ENCODE assay signal across 26 cellular contexts in genomic region chr14:90836692-90837063, GRCh38. TPM values are rescaled to one million over a fixed set of nuclear protein-coding genes. Genes with fewer than 3 reads are reported as not detected.
DNase-seq lines count a peak whose midpoint lies in the region; ATAC-seq and TF ChIP-seq lines count a peak whose summit lies in the region.
"Had no signal": no experiment of that assay in that cellular context is flagged by ENCODE, and none has a peak within 500 bp of the region (broad histone marks: within the 10 kb centered on the region; RNA-seq: fewer than 3 reads in every experiment).

No MANE protein-coding gene starts in this region.

- H3K27me3 Mint-ChIP-seq in T-helper 2 cell treated with Interferon-gamma antibody and Interleukin-4, amounts not matched to agents 5 μg/mL and 100 μg/mL, for 36 hours (ENCODE audit: low read depth) = peaks cover 6% of the 10 kb centered on the region
- H3K27me3 Mint-ChIP-seq in CD14-positive monocyte (ENCODE audit: low read depth in 3 of 3) (peaks cover 3 to 6% (median 4%) of the 10 kb centered on the region in 3 donors), chondrocyte (ENCODE audit: low read depth) (peaks cover 1% of the 10 kb centered on the region)
- H3K27me3 Mint-ChIP-seq: IgD-negative memory B cell, type B pancreatic cell had no signal

- no peaks in the 10 kb centered on the region for H3K36me3 Mint-ChIP-seq in T-helper 2 cell treated with Interferon-gamma antibody and Interleukin-4, amounts not matched to agents 5 μg/mL and 100 μg/mL, for 36 hours (ENCODE audit: low read depth)
- no peaks in the 10 kb centered on the region for H3K36me3 Mint-ChIP-seq in CD14-positive monocyte
- no peaks in the 10 kb centered on the region for H3K36me3 Mint-ChIP-seq in chondrocyte (ENCODE audit: low read depth)
- H3K36me3 Mint-ChIP-seq: activated naive CD8-positive, alpha-beta T cell treated with anti-CD3 and anti-CD28 coated beads for 36 hours; CD4-positive, CD25-positive, alpha-beta regulatory T cell; mesothelial cell of epicardium; naive B cell; type B pancreatic cell had no signal

- DNase-seq in T-helper 2 cell treated with Interferon-gamma antibody and Interleukin-4, amounts not matched to agents 5 μg/mL and 100 μg/mL, for 36 hours (ENCODE audit: low spot score) = no peak
- DNase-seq in T-helper 2 cell (no peak), CD14-positive monocyte (ENCODE audit: low spot score) (no peak), chondrocyte (ENCODE audit: low spot score) (peak; percentile 44), posterior vena cava (ENCODE audit: low spot score) (peak; percentile 16), HPDE6-E6E7 (ENCODE audit: extremely low spot score) (no peak), OCI-M1 (lab: John Stamatoyannopoulos, UW) (no peak)
- DNase-seq: 8988T; activated CD8-positive, alpha-beta memory T cell treated with anti-CD3 and anti-CD28 coated beads, Interleukin-2, amount 50 U/mL, for 48 hours; activated gamma-delta T cell; cortex of kidney; DMS79 treated with DMSO at 0.1 percent for 48 hours; endodermal cell; GDM1; glutamatergic neuron; left ventricle myocardium inferior; naive B cell; NCI-H146; SHP77 treated with DMSO at 0.1 percent for 48 hours; stimulated activated CD4-positive, alpha-beta T cell treated with anti-CD3 and anti-CD28 coated beads, Interleukin-4, amount 100 ng/mL, for 1 hour had no signal

- no peak for ATAC-seq in HG03108 (IDR thresholded peaks at IDR 0.05; ENCODE audit: unreplicated experiment)

- peaks cover 21% of the 10 kb centered on the region for H3K4me1 Mint-ChIP-seq in T-helper 2 cell treated with Interferon-gamma antibody and Interleukin-4, amounts not matched to agents 5 μg/mL and 100 μg/mL, for 36 hours (ENCODE audit: low read depth)
- H3K4me1 Mint-ChIP-seq in CD14-positive monocyte (peaks cover 20% of the 10 kb centered on the region), chondrocyte (ENCODE audit: low read depth) (peaks cover 8% of the 10 kb centered on the region)
- H3K4me1 Mint-ChIP-seq: endodermal cell had no signal

- peak overlapping the region; percentile 67 for H3K27ac Mint-ChIP-seq in T-helper 2 cell treated with Interferon-gamma antibody and Interleukin-4, amounts not matched to agents 5 μg/mL and 100 μg/mL, for 36 hours
- peak overlapping the region in 2 of 7 donors; percentile 32 to 64 for H3K27ac Mint-ChIP-seq in CD14-positive monocyte
- no peak overlapping the region for H3K27ac Mint-ChIP-seq in chondrocyte (ENCODE audit: unreplicated experiment)
- H3K27ac Mint-ChIP-seq: activated naive CD8-positive, alpha-beta T cell treated with anti-CD3 and anti-CD28 coated beads for 36 hours; CD4-positive, CD25-positive, alpha-beta regulatory T cell; endodermal cell; mesothelial cell of epicardium; type B pancreatic cell had no signal

- no peaks in the 10 kb centered on the region for H3K9me3 Mint-ChIP-seq in T-helper 2 cell treated with Interferon-gamma antibody and Interleukin-4, amounts not matched to agents 5 μg/mL and 100 μg/mL, for 36 hours
- peaks cover 0 to 4% (median 2%) of the 10 kb centered on the region in 7 donors for H3K9me3 Mint-ChIP-seq in CD14-positive monocyte
- H3K9me3 Mint-ChIP-seq in chondrocyte (ENCODE audit: low read depth) = no peaks in the 10 kb centered on the region
- H3K9me3 Mint-ChIP-seq: activated naive CD8-positive, alpha-beta T cell treated with anti-CD3 and anti-CD28 coated beads for 36 hours; CD4-positive, CD25-positive, alpha-beta regulatory T cell; type B pancreatic cell had no signal

- peak overlapping the region; percentile 69 for H3K4me3 Mint-ChIP-seq in T-helper 2 cell treated with Interferon-gamma antibody and Interleukin-4, amounts not matched to agents 5 μg/mL and 100 μg/mL, for 36 hours
- H3K4me3 Mint-ChIP-seq in CD14-positive monocyte = peak overlapping the region; percentile 6 to 46
- no peak overlapping the region for H3K4me3 Mint-ChIP-seq in chondrocyte (ENCODE audit: unreplicated experiment)
- H3K4me3 Mint-ChIP-seq: activated naive CD8-positive, alpha-beta T cell treated with anti-CD3 and anti-CD28 coated beads for 36 hours; endodermal cell; mesothelial cell of epicardium; naive B cell; type B pancreatic cell had no signal

- no peak for TF ChIP-seq CTCF in CD14-positive monocyte (IDR thresholded peaks at IDR 0.05)
- no peak for TF ChIP-seq CTCF in chondrocyte (IDR thresholded peaks at IDR 0.05)

- intact Hi-C loops in CD14-positive monocyte (cut with micrococcal nuclease) (no loop called here), posterior vena cava (cut with DNase I) (no loop called here)

RNA-seq across cellular contexts. Expression of gene TTC7B, which starts 20.4 kb away (rescaled TPM):
- 1 to 10 TPM in 1 of 2 donors, under 1 TPM in 1; 0.87 to 1.2 TPM for polyA plus RNA-seq in CD14-positive monocyte
- total RNA-seq in chondrocyte = 29.9 to 45.6 TPM (median 40.3 TPM) in 3 replicates
- total RNA-seq in posterior vena cava = 10 to 100 TPM; 60.5 to 75.7 TPM

Comparison
In these comparisons a context has a peak if more than half of its experiments do, and no peak if none do; other contexts are left out.
1. DNase-seq: peak in chondrocyte (single experiment) and posterior vena cava (single experiment); none in T-helper 2 cell treated with Interferon-gamma antibody and Interleukin-4, amounts not matched to agents 5 μg/mL and 100 μg/mL, for 36 hours (single experiment), T-helper 2 cell (0 of 5), CD14-positive monocyte (single experiment), HPDE6-E6E7 (single experiment) and OCI-M1 (single experiment).